Comparison of ENCODE assay signal across 1 cellular context in the genomic region with DNA sequence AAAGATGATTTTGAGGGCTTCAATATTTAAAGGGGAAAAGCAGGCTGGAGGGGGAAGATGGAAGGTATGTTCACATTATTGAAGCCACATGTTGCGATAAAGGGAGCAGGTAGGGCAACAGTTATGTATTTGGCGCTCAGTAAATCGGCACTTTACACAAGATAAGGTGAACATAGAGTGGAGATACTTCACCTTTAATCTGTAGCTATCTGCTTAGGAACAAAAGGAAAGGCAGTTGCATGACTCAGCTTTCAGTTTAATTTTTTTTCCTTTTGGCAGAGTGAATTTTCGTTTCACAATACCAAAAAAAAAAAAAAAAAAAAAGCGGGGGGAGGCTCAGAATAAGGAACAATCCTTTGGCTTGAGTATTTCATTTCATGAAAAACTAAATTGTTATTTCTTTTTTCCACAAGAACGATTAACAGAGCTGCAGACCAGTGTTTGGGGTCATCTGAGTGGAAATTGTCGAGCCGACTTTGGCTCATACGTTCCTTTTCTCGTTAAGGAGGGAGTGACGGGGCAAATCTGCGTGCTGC.
TF ChIP-seq lines count a peak whose summit lies in the region.

No MANE protein-coding gene starts in this region.

TF ChIP-seq in WTC11, 78 proteins besides CTCF, POLR2A, EP300 and RAD21 (continued from another document):
- TF ChIP-seq, protein P1, sequence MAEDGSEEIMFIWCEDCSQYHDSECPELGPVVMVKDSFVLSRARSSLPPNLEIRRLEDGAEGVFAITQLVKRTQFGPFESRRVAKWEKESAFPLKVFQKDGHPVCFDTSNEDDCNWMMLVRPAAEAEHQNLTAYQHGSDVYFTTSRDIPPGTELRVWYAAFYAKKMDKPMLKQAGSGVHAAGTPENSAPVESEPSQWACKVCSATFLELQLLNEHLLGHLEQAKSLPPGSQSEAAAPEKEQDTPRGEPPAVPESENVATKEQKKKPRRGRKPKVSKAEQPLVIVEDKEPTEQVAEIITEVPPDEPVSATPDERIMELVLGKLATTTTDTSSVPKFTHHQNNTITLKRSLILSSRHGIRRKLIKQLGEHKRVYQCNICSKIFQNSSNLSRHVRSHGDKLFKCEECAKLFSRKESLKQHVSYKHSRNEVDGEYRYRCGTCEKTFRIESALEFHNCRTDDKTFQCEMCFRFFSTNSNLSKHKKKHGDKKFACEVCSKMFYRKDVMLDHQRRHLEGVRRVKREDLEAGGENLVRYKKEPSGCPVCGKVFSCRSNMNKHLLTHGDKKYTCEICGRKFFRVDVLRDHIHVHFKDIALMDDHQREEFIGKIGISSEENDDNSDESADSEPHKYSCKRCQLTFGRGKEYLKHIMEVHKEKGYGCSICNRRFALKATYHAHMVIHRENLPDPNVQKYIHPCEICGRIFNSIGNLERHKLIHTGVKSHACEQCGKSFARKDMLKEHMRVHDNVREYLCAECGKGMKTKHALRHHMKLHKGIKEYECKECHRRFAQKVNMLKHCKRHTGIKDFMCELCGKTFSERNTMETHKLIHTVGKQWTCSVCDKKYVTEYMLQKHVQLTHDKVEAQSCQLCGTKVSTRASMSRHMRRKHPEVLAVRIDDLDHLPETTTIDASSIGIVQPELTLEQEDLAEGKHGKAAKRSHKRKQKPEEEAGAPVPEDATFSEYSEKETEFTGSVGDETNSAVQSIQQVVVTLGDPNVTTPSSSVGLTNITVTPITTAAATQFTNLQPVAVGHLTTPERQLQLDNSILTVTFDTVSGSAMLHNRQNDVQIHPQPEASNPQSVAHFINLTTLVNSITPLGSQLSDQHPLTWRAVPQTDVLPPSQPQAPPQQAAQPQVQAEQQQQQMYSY (CRISPR knock-in tag; IDR thresholded peaks at IDR 0.05): no peak
- no peak for TF ChIP-seq ZNF317 (CRISPR knock-in tag; IDR thresholded peaks at IDR 0.05; ENCODE audit: borderline replicate concordance, low read depth)
TF ChIP-seq in WTC11: peak in this region for 0.
